In genomic region chr11:64204464-64204989, GRCh38 we compare ENCODE assay signal across 8 cellular contexts. TPM values are rescaled to one million over a fixed set of nuclear protein-coding genes. Genes with fewer than 3 reads are reported as not detected.
DNase-seq lines count a peak whose midpoint lies in the region; ATAC-seq and TF ChIP-seq lines count a peak whose summit lies in the region.

No MANE protein-coding gene starts in this region.

- H3K9me3 Mint-ChIP-seq in activated T-helper 1 cell treated with anti-CD3 and anti-CD28 coated beads, Interleukin-12 subunit alpha, Interleukin-12 subunit beta, Interleukin-2, Interleukin-4 antibody, amounts not matched to agents 30 ng/mL and 10 ng/mL and 1 ng/mL, durations not matched to agents 14 hours and 24 hours and 36 hours, result no peaks in the 10 kb centered on the region
- H3K9me3 Mint-ChIP-seq in neural progenitor cell, result no peaks in the 10 kb centered on the region

- H3K27me3 ChIP-seq in neural progenitor cell (no peaks in the 10 kb centered on the region), suprapubic skin (no peaks in the 10 kb centered on the region)

- intact Hi-C loops in activated T-helper 1 cell treated with anti-CD3 and anti-CD28 coated beads, Interleukin-12 subunit alpha, Interleukin-12 subunit beta, Interleukin-2, Interleukin-4 antibody, amounts not matched to agents 30 ng/mL and 10 ng/mL and 1 ng/mL, durations not matched to agents 14 hours and 24 hours and 36 hours (cut with micrococcal nuclease), result loop anchor here (1.0 kb wide), 2 partner anchors 42 to 100 kb away; partner anchors contain the start of gene PPP1R14B

- TF ChIP-seq POLR2A in suprapubic skin (IDR thresholded peaks at IDR 0.05), result no peak

- no peaks in the 10 kb centered on the region for H3K27me3 Mint-ChIP-seq in activated T-helper 1 cell treated with anti-CD3 and anti-CD28 coated beads, Interleukin-12 subunit alpha, Interleukin-12 subunit beta, Interleukin-2, Interleukin-4 antibody, amounts not matched to agents 30 ng/mL and 10 ng/mL and 1 ng/mL, durations not matched to agents 14 hours and 24 hours and 36 hours (ENCODE audit: insufficient read depth)
- H3K27me3 Mint-ChIP-seq in neural progenitor cell (ENCODE audit: insufficient read depth, low read depth), result peaks cover 6% of the 10 kb centered on the region

- H3K4me1 ChIP-seq in neural progenitor cell (peaks cover 8% of the 10 kb centered on the region), suprapubic skin (peaks cover 36% of the 10 kb centered on the region)

- H3F3A ChIP-seq in neural progenitor cell (ENCODE audit: low read depth), result peaks cover 40% of the 10 kb centered on the region

- H3K4me1 Mint-ChIP-seq in activated T-helper 1 cell treated with anti-CD3 and anti-CD28 coated beads, Interleukin-12 subunit alpha, Interleukin-12 subunit beta, Interleukin-2, Interleukin-4 antibody, amounts not matched to agents 30 ng/mL and 10 ng/mL and 1 ng/mL, durations not matched to agents 14 hours and 24 hours and 36 hours (ENCODE audit: low read depth), result peaks cover 39% of the 10 kb centered on the region
- H3K4me1 Mint-ChIP-seq in neural progenitor cell, result peaks cover 13% of the 10 kb centered on the region

- peaks cover 57% of the 10 kb centered on the region for H3K36me3 Mint-ChIP-seq in activated T-helper 1 cell treated with anti-CD3 and anti-CD28 coated beads, Interleukin-12 subunit alpha, Interleukin-12 subunit beta, Interleukin-2, Interleukin-4 antibody, amounts not matched to agents 30 ng/mL and 10 ng/mL and 1 ng/mL, durations not matched to agents 14 hours and 24 hours and 36 hours (ENCODE audit: low read depth)
- peaks cover 34% of the 10 kb centered on the region for H3K36me3 Mint-ChIP-seq in neural progenitor cell

- H4K20me1 ChIP-seq in neural progenitor cell (ENCODE audit: low read depth), result peaks cover 52% of the 10 kb centered on the region

- no peaks in the 10 kb centered on the region for H3K79me2 ChIP-seq in neural progenitor cell (ENCODE audit: low read depth)

- ATAC-seq in HG03469 (IDR thresholded peaks at IDR 0.05; ENCODE audit: unreplicated experiment), result no peak

- H3K4me3 Mint-ChIP-seq in activated T-helper 1 cell treated with anti-CD3 and anti-CD28 coated beads, Interleukin-12 subunit alpha, Interleukin-12 subunit beta, Interleukin-2, Interleukin-4 antibody, amounts not matched to agents 30 ng/mL and 10 ng/mL and 1 ng/mL, durations not matched to agents 14 hours and 24 hours and 36 hours, result peak overlapping the region; percentile 78
- H3K4me3 Mint-ChIP-seq in neural progenitor cell, result peak overlapping the region; percentile 44

- H3K9me3 ChIP-seq in neural progenitor cell (ENCODE audit: low read depth), result no peaks in the 10 kb centered on the region
- H3K9me3 ChIP-seq in suprapubic skin, result no peaks in the 10 kb centered on the region

- DNase-seq in DMS114 treated with DMSO at 0.1 percent for 48 hours (lab: John Stamatoyannopoulos, UW; ENCODE audit: unreplicated experiment) (peak; percentile 45), M059J (ENCODE audit: low read depth) (peak; percentile 93), RWPE1 (ENCODE audit: low spot score) (peak; percentile 89), fibroblast of peridontal ligament (ENCODE audit: extremely low read depth) (peak; percentile 97), neural progenitor cell (ENCODE audit: low spot score) (peak; percentile 85), suprapubic skin (ENCODE audit: low spot score in 2 of 2) (peak; percentile 90)
- peak; percentile 61 for DNase-seq in activated T-helper 1 cell treated with anti-CD3 and anti-CD28 coated beads, Interleukin-12 subunit alpha, Interleukin-12 subunit beta, Interleukin-2, Interleukin-4 antibody, amounts not matched to agents 30 ng/mL and 10 ng/mL and 1 ng/mL, durations not matched to agents 14 hours and 24 hours and 36 hours (ENCODE audit: low spot score)

- POLR2A ChIA-PET in RWPE1 (lab: Yijun Ruan, JAX; ENCODE audit: low non-redundant PET), result interaction anchor here (0.6 to 0.7 kb wide), 4 partner anchors 12 to 1214 kb away, joined by 3 to 5 read pairs (median 3); partner anchors contain the start of gene STIP1

- peak; percentile 84 for TF ChIP-seq CTCF in RWPE1 (conservative IDR thresholded peaks at IDR 0.05; ENCODE audit: low read depth)
- peak; percentile 75 for TF ChIP-seq CTCF in neural progenitor cell (IDR thresholded peaks at IDR 0.05)
- peak; percentile 70 to 72 for TF ChIP-seq CTCF in suprapubic skin (IDR thresholded peaks at IDR 0.05)

- CTCF ChIA-PET in RWPE1 (lab: Yijun Ruan, JAX), result interaction anchor here (0.6 to 1.9 kb wide), 14 partner anchors 9 to 148 kb away, joined by 3 to 30 read pairs (median 4); partner anchors contain the start of gene GPR137

- WGBS in suprapubic skin, result 22% methylated on average over 7 of the region's 7 CpGs

- H3K4me2 ChIP-seq in neural progenitor cell, result no peak overlapping the region

- no peak for TF ChIP-seq EP300 in suprapubic skin (IDR thresholded peaks at IDR 0.05)

- H3K27ac ChIP-seq in RWPE1 (peak overlapping the region; percentile 60), neural progenitor cell (no peak overlapping the region), suprapubic skin (no peak overlapping the region)

- H3K27ac Mint-ChIP-seq in activated T-helper 1 cell treated with anti-CD3 and anti-CD28 coated beads, Interleukin-12 subunit alpha, Interleukin-12 subunit beta, Interleukin-2, Interleukin-4 antibody, amounts not matched to agents 30 ng/mL and 10 ng/mL and 1 ng/mL, durations not matched to agents 14 hours and 24 hours and 36 hours, result peak overlapping the region; percentile 70
- H3K27ac Mint-ChIP-seq in neural progenitor cell, result no peak overlapping the region

- no peak overlapping the region for H3K9ac ChIP-seq in neural progenitor cell

- H3K36me3 ChIP-seq in neural progenitor cell (no peaks in the 10 kb centered on the region), suprapubic skin (peaks cover 54% of the 10 kb centered on the region)

- H3K4me3 ChIP-seq in neural progenitor cell (no peak overlapping the region), suprapubic skin (no peak overlapping the region)

- H2AFZ ChIP-seq in neural progenitor cell (replicated peaks), result no peak overlapping the region

RNA-seq across cellular contexts. Expression of gene FERMT3, which starts 2.0 kb away (rescaled TPM):
- 0.20 TPM in 1 of 2 replicates, not detected in the other for total RNA-seq in M059J (2014; rRNA removed; shearing (Covaris generic))
- total RNA-seq in activated T-helper 1 cell treated with anti-CD3 and anti-CD28 coated beads, Interleukin-12 subunit alpha, Interleukin-12 subunit beta, Interleukin-2, Interleukin-4 antibody, amounts not matched to agents 30 ng/mL and 10 ng/mL and 1 ng/mL, durations not matched to agents 14 hours and 24 hours and 36 hours, result 201 and 211 TPM in 2 replicates
- 0.31 TPM in 1 of 2 replicates, not detected in the other for total RNA-seq in neural progenitor cell (ENCODE audit: low replicate concordance)
- 10 to 100 TPM in 2 of 4 donors, 1 to 10 TPM in 2; 4.7 to 22.2 (median 8.2) TPM for total RNA-seq in suprapubic skin

RNA-seq across cellular contexts. Expression of gene STIP1, which starts 18.6 kb away (rescaled TPM):
- total RNA-seq in M059J (2014; rRNA removed; shearing (Covaris generic)), result 244 and 310 TPM in 2 replicates
- 493 and 495 TPM in 2 replicates for total RNA-seq in activated T-helper 1 cell treated with anti-CD3 and anti-CD28 coated beads, Interleukin-12 subunit alpha, Interleukin-12 subunit beta, Interleukin-2, Interleukin-4 antibody, amounts not matched to agents 30 ng/mL and 10 ng/mL and 1 ng/mL, durations not matched to agents 14 hours and 24 hours and 36 hours
- total RNA-seq in neural progenitor cell (ENCODE audit: low replicate concordance) (252 and 254 TPM in 2 replicates), suprapubic skin (10 to 100 TPM; 47.1 to 93.9 (median 87.4) TPM)

RNA-seq across cellular contexts. Expression of gene TRPT1, which starts 21.5 kb away (rescaled TPM):
- total RNA-seq in M059J (2014; rRNA removed; shearing (Covaris generic)), result 55.9 and 59.8 TPM in 2 replicates
- total RNA-seq in activated T-helper 1 cell treated with anti-CD3 and anti-CD28 coated beads, Interleukin-12 subunit alpha, Interleukin-12 subunit beta, Interleukin-2, Interleukin-4 antibody, amounts not matched to agents 30 ng/mL and 10 ng/mL and 1 ng/mL, durations not matched to agents 14 hours and 24 hours and 36 hours, result 30.3 and 35.5 TPM in 2 replicates
- total RNA-seq in neural progenitor cell (ENCODE audit: low replicate concordance) (17.5 and 63.4 TPM in 2 replicates), suprapubic skin (10 to 100 TPM; 48.4 to 62.2 (median 52.8) TPM)

RNA-seq across cellular contexts. Expression of gene NUDT22, which starts 21.5 kb away (rescaled TPM):
- total RNA-seq in M059J (2014; rRNA removed; shearing (Covaris generic)), result 74.7 and 79.3 TPM in 2 replicates
- total RNA-seq in activated T-helper 1 cell treated with anti-CD3 and anti-CD28 coated beads, Interleukin-12 subunit alpha, Interleukin-12 subunit beta, Interleukin-2, Interleukin-4 antibody, amounts not matched to agents 30 ng/mL and 10 ng/mL and 1 ng/mL, durations not matched to agents 14 hours and 24 hours and 36 hours, result 74.9 and 79.4 TPM in 2 replicates
- 23.5 and 28.8 TPM in 2 replicates for total RNA-seq in neural progenitor cell (ENCODE audit: low replicate concordance)
- total RNA-seq in suprapubic skin, result 10 to 100 TPM; 44.5 to 66.1 (median 54.4) TPM

RNA-seq across cellular contexts. Expression of gene DNAJC4, which starts 25.8 kb away (rescaled TPM):
- total RNA-seq in M059J (2014; rRNA removed; shearing (Covaris generic)), result 20.6 and 23.7 TPM in 2 replicates
- total RNA-seq in activated T-helper 1 cell treated with anti-CD3 and anti-CD28 coated beads, Interleukin-12 subunit alpha, Interleukin-12 subunit beta, Interleukin-2, Interleukin-4 antibody, amounts not matched to agents 30 ng/mL and 10 ng/mL and 1 ng/mL, durations not matched to agents 14 hours and 24 hours and 36 hours, result 18.4 and 19.8 TPM in 2 replicates
- total RNA-seq in neural progenitor cell (ENCODE audit: low replicate concordance) (3.9 and 18.1 TPM in 2 replicates), suprapubic skin (10 to 100 TPM; 26.9 to 55.1 (median 37.3) TPM)

Comparison
In these comparisons a context has a peak if more than half of its experiments do, and no peak if none do; other contexts are left out.
1. DNase-seq: peak in every context shown above with its lines; median percentile 97 in fibroblast of peridontal ligament; 93 in M059J; 90 in suprapubic skin; 89 in RWPE1; 85 in neural progenitor cell; 61 in activated T-helper 1 cell treated with anti-CD3 and anti-CD28 coated beads, Interleukin-12 subunit alpha, Interleukin-12 subunit beta, Interleukin-2, Interleukin-4 antibody, amounts not matched to agents 30 ng/mL and 10 ng/mL and 1 ng/mL, durations not matched to agents 14 hours and 24 hours and 36 hours; 45 in DMS114 treated with DMSO at 0.1 percent for 48 hours.